In the genomic region with DNA sequence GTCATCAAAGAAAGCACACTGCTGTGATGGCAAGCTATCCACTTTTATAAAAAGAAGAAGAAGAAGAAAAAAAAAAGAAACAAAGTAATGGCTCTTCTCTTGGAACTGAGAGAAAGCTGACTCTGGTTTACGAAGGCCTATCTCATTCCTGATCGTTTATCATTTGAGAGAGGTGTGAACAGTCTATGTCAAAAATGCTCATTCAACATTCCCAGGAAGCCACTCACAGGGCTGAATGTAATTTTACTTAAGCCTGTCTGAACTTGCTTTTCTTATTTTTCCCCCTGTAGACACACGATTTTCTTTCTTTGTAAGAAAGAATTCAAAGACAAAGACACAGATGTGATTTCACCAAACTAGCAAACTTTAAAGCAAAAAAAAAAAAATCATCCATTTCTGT, we compare ENCODE assay signal across 27 cellular contexts.
"Had no signal": no experiment of that assay in that cellular context is flagged by ENCODE, and none has a peak within 500 bp of the region (broad histone marks: within the 10 kb centered on the region; RNA-seq: fewer than 3 reads in every experiment).

No MANE protein-coding gene starts in this region.

- H3K27me3 ChIP-seq: SJSA1 had no signal

- H3K27ac ChIP-seq: HL-60, KMS-11, SJSA1, SK-N-MC had no signal

- H3K4me1 Mint-ChIP-seq: IgD-negative memory B cell had no signal

- H3K4me1 ChIP-seq: SJSA1 had no signal

- H3K36me3 ChIP-seq: SJSA1 had no signal

- H3K4me3 Mint-ChIP-seq: IgD-negative memory B cell had no signal

- H3K27me3 Mint-ChIP-seq: IgD-negative memory B cell had no signal

- ATAC-seq: K562 had no signal

- H3K9ac ChIP-seq: KMS-11 had no signal

- H3K27ac Mint-ChIP-seq: IgD-negative memory B cell had no signal

- H3K9me3 ChIP-seq: SJSA1 had no signal

- H3K4me3 ChIP-seq: K562, SJSA1, SK-N-MC had no signal

- H3K4me2 ChIP-seq: KMS-11 had no signal

- FAIRE-seq: HTR-8/SVneo, K562, RCC 7860 had no signal

- DNase-seq: Kasumi-1, MM.1S, NCI-H1048, NCI-H1105, NCI-H1417, NCI-H1436 treated with DMSO at 0.1 percent for 48 hours, NCI-H1694, NCI-H187 treated with DMSO at 0.1 percent for 48 hours, NCI-H2029 treated with DMSO at 0.1 percent for 48 hours, NCI-H2171, NCI-H226, NCI-H446, NCI-H510A, NCI-H524 treated with DMSO at 0.1 percent for 48 hours, NCI-H69, NCI-H774, Right ventricle myocardium superior, RPMI8226, SIG-M5 had no signal
